28 cellular contexts compared by ENCODE assay signal in the genomic region with DNA sequence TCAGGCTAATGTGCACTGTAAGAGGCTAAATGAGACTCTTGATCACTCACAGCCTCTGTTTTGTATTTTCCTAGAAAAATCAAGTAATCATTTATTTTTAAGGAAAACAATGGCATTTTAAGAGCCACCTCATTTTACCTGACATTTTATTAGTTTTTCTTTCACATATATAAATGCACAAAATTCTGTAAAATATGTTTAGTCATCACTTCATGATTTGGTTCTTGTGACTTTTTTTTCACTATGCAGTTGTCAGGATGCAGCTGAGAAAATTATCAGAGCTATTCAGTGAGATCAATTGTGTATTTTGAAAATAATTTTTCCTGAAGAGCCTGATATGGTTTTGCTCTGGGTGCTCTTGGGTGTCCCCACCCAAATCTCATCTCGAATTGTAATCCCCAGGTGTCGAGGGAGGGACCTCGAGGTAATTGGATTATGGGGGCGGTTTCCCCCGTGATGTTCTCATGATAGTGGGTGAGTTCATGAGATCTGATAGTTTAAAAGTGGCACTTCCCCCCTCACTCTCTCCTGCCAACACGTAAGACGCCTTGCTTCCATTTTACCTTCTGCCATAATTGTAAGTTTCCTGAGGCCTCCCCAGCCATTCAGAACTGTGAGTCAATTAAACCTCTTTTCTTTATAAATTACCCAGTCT.
"Had no signal": no experiment of that assay in that cellular context is flagged by ENCODE, and none has a peak within 500 bp of the region (broad histone marks: within the 10 kb centered on the region; RNA-seq: fewer than 3 reads in every experiment).

No MANE protein-coding gene starts in this region.

- H3K9me3 Mint-ChIP-seq: activated T-cell treated with anti-CD3 and anti-CD28 coated beads, Interleukin-2, amount 50 U/mL, for 24 hours; activated T-helper 17 cell treated with anti-CD3 and anti-CD28 coated beads, Interleukin-2, amount 50 U/mL, for 72 hours; central memory CD8-positive, alpha-beta T cell; dendritic cell treated with granulocyte-macrophage colony-stimulating factor and Interleukin-4, amounts not matched to agents 40 ng/mL and 50 ng/mL, for 4 days; nephron; stimulated activated naive B cell treated with anti-CD40 and anti-IgM and Interleukin-4, amounts not matched to agents 10 μg/mL and 1 μg/mL and 100 μg/mL, for 72 hours had no signal

- H3K27me3 ChIP-seq: breast epithelium, esophagus muscularis mucosa, right atrium auricular region, stomach, tibial nerve had no signal

- H3K4me3 Mint-ChIP-seq: central memory CD8-positive, alpha-beta T cell had no signal

- H3K36me3 ChIP-seq: breast epithelium, esophagus muscularis mucosa, left ventricle myocardium inferior, right atrium auricular region, stomach, tibial nerve had no signal

- H3K27me3 Mint-ChIP-seq: activated T-cell treated with anti-CD3 and anti-CD28 coated beads, Interleukin-2, amount 50 U/mL, for 24 hours; activated T-helper 17 cell treated with anti-CD3 and anti-CD28 coated beads, Interleukin-2, amount 50 U/mL, for 72 hours; central memory CD8-positive, alpha-beta T cell; dendritic cell treated with granulocyte-macrophage colony-stimulating factor and Interleukin-4, amounts not matched to agents 40 ng/mL and 50 ng/mL, for 4 days; stimulated activated naive B cell treated with anti-CD40 and anti-IgM and Interleukin-4, amounts not matched to agents 10 μg/mL and 1 μg/mL and 100 μg/mL, for 72 hours had no signal

- H3K9ac ChIP-seq: parathyroid adenoma had no signal

- ATAC-seq: activated T-helper 17 cell treated with anti-CD3 and anti-CD28 coated beads, Interleukin-2, amount 50 U/mL, for 72 hours; stimulated activated naive B cell treated with anti-CD40 and anti-IgM and Interleukin-4, amounts not matched to agents 10 μg/mL and 1 μg/mL and 100 μg/mL, for 72 hours had no signal

- H3K9me3 ChIP-seq: breast epithelium, esophagus muscularis mucosa, left ventricle myocardium inferior, right atrium auricular region, stomach, tibial nerve had no signal

- H3K4me3 ChIP-seq: lung had no signal

- H3K27ac Mint-ChIP-seq: activated T-cell treated with anti-CD3 and anti-CD28 coated beads, Interleukin-2, amount 50 U/mL, for 24 hours; activated T-helper 17 cell treated with anti-CD3 and anti-CD28 coated beads, Interleukin-2, amount 50 U/mL, for 72 hours; dendritic cell treated with granulocyte-macrophage colony-stimulating factor and Interleukin-4, amounts not matched to agents 40 ng/mL and 50 ng/mL, for 4 days; nephron; stimulated activated naive B cell treated with anti-CD40 and anti-IgM and Interleukin-4, amounts not matched to agents 10 μg/mL and 1 μg/mL and 100 μg/mL, for 72 hours had no signal

- H3K79me2 ChIP-seq: parathyroid adenoma had no signal

- H3K4me1 Mint-ChIP-seq: activated T-helper 17 cell treated with anti-CD3 and anti-CD28 coated beads, Interleukin-2, amount 50 U/mL, for 72 hours had no signal

- H3K27ac ChIP-seq: breast epithelium, esophagus muscularis mucosa, left ventricle myocardium inferior, parathyroid adenoma, right atrium auricular region, stomach, tibial nerve, VCaP had no signal

- H3K36me3 Mint-ChIP-seq: stimulated activated naive B cell treated with anti-CD40 and anti-IgM and Interleukin-4, amounts not matched to agents 10 μg/mL and 1 μg/mL and 100 μg/mL, for 72 hours had no signal

- DNase-seq: activated CD4-positive, alpha-beta T cell treated with anti-CD3 and anti-CD28 coated beads for 48 hours; activated CD4-positive, alpha-beta T cell treated with anti-CD3 and anti-CD28 coated beads, Interleukin-2, amount 50 U/mL, for 48 hours; activated CD8-positive, alpha-beta memory T cell treated with anti-CD3 and anti-CD28 coated beads for 24 hours; activated CD8-positive, alpha-beta memory T cell treated with anti-CD3 and anti-CD28 coated beads, Interleukin-2, amount 50 U/mL, for 48 hours; activated gamma-delta T cell treated with Interleukin-2 at 50 U/mL for 16 hours; activated naive CD4-positive, alpha-beta T cell treated with anti-CD3 and anti-CD28 coated beads, Interleukin-2, amount 50 U/mL, for 16 hours; activated T-cell treated with anti-CD3 and anti-CD28 coated beads, Interleukin-2, amount 50 U/mL, for 24 hours; amniotic stem cell; effector CD4-positive, alpha-beta T cell; foreskin melanocyte; islet precursor cell; left ventricle myocardium inferior; stimulated activated CD4-positive, alpha-beta T cell treated with anti-CD3 and anti-CD28 coated beads, Interleukin-15, amount 100 ng/mL, for 24 hours; stimulated activated CD4-positive, alpha-beta T cell treated with anti-CD3 and anti-CD28 coated beads, Interleukin-2, amount 100 ng/mL, for 24 hours; stimulated activated naive B cell treated with anti-CD40 and anti-IgM and Interleukin-4, amounts not matched to agents 10 μg/mL and 1 μg/mL and 100 μg/mL, for 72 hours; stomach; T-helper 9 cell had no signal

- H3K4me1 ChIP-seq: breast epithelium, parathyroid adenoma, right atrium auricular region had no signal
